In the genomic region with DNA sequence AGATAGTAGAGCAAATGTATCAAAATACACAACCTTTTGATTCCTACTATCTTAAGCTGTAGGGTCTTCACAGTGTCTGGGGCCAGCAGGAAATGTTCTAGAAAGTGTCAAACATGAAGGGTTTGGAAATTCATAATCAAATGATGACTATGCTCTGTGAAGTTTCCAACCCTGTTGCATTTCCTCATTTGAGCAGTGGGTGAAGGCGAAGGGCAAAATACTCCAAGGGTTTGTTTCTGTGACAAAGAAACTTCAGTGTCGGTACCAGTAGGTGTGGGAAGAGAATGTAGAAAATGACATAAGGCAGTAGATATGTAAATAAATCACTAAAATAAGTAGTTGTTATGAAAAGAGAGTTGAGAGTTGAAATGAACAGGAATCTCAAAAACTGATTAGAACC, we compare ENCODE assay signal across 2 cellular contexts.
A peak's percentile ranks its signal among the peaks of the same experiment; 100 is the strongest.
TF ChIP-seq lines count a peak whose summit lies in the region.

No MANE protein-coding gene starts in this region.

TF ChIP-seq in GM12878, 131 proteins besides CTCF, POLR2A, EP300 and RAD21:
- peak; percentile 39; the same call in 1 of the 2 replicates for TF ChIP-seq ATF7 (IDR thresholded peaks at IDR 0.05; ENCODE audit: low read depth)
- TF ChIP-seq SPI1 (IDR thresholded peaks at IDR 0.05; ENCODE audit: borderline replicate concordance, insufficient read depth, low read depth, low read length): peak; percentile 41; the same call in 1 of the 2 replicates
- TF ChIP-seq FOXM1 (IDR thresholded peaks at IDR 0.05; ENCODE audit: low read depth, low read length): no peak

TF ChIP-seq in HepG2, 621 proteins besides CTCF, POLR2A, EP300 and RAD21:
- TF ChIP-seq, protein P1, sequence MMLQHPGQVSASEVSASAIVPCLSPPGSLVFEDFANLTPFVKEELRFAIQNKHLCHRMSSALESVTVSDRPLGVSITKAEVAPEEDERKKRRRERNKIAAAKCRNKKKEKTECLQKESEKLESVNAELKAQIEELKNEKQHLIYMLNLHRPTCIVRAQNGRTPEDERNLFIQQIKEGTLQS (CRISPR knock-in tag; IDR thresholded peaks at IDR 0.05): no peak
- TF ChIP-seq, protein P2, sequence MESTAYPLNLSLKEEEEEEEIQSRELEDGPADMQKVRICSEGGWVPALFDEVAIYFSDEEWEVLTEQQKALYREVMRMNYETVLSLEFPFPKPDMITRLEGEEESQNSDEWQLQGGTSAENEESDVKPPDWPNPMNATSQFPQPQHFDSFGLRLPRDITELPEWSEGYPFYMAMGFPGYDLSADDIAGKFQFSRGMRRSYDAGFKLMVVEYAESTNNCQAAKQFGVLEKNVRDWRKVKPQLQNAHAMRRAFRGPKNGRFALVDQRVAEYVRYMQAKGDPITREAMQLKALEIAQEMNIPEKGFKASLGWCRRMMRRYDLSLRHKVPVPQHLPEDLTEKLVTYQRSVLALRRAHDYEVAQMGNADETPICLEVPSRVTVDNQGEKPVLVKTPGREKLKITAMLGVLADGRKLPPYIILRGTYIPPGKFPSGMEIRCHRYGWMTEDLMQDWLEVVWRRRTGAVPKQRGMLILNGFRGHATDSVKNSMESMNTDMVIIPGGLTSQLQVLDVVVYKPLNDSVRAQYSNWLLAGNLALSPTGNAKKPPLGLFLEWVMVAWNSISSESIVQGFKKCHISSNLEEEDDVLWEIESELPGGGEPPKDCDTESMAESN (CRISPR knock-in tag; conservative IDR thresholded peaks at IDR 0.05): no peak
- TF ChIP-seq ZNF44 (CRISPR knock-in tag; IDR thresholded peaks at IDR 0.05) (no peak), ZNF713 (CRISPR knock-in tag; IDR thresholded peaks at IDR 0.05) (no peak), RELA (CRISPR knock-in tag; IDR thresholded peaks at IDR 0.05) (no peak), PCBP1 (IDR thresholded peaks at IDR 0.05; ENCODE audit: borderline replicate concordance, low read depth, low read length) (no peak), ZNF101 (CRISPR knock-in tag; IDR thresholded peaks at IDR 0.05; ENCODE audit: borderline replicate concordance, low read depth) (no peak), FOXK2 (IDR thresholded peaks at IDR 0.05) (no peak), TBL1XR1 (IDR thresholded peaks at IDR 0.05; ENCODE audit: borderline replicate concordance, low read length, partially characterized antibody) (no peak), TOE1 (CRISPR knock-in tag; IDR thresholded peaks at IDR 0.05) (no peak), JDP2 (CRISPR knock-in tag; IDR thresholded peaks at IDR 0.05; ENCODE audit: borderline replicate concordance) (no peak), ZNF337 (CRISPR knock-in tag; IDR thresholded peaks at IDR 0.05; ENCODE audit: borderline replicate concordance, low read depth) (0 out of 2 replicates have a peak, but pooled peaks have one; percentile 55), NCOA1 (CRISPR knock-in tag; IDR thresholded peaks at IDR 0.05) (no peak), KDM1A (CRISPR knock-in tag; IDR thresholded peaks at IDR 0.05) (no peak), EHMT2 (IDR thresholded peaks at IDR 0.05; ENCODE audit: borderline replicate concordance, low read depth, low read length) (no peak), RBM39 (IDR thresholded peaks at IDR 0.05; ENCODE audit: low read depth, low read length, poor library complexity, severe bottlenecking) (no peak), CCAR2 (optimal IDR thresholded peaks at IDR 0.05; ENCODE audit: low read depth, low read length) (no peak), ZNF124 (CRISPR knock-in tag; IDR thresholded peaks at IDR 0.05) (no peak), ZNF12 (CRISPR knock-in tag; IDR thresholded peaks at IDR 0.05) (no peak), ARNTL (CRISPR knock-in tag; IDR thresholded peaks at IDR 0.05) (0 out of 2 replicates have a peak, but pooled peaks have one; percentile 10), DMAP1 (CRISPR knock-in tag; IDR thresholded peaks at IDR 0.05) (no peak), ZNF143 (CRISPR knock-in tag; IDR thresholded peaks at IDR 0.05) (no peak), RFX3 (CRISPR knock-in tag; IDR thresholded peaks at IDR 0.05) (no peak), ELF3 (CRISPR knock-in tag; IDR thresholded peaks at IDR 0.05) (0 out of 2 replicates have a peak, but pooled peaks have one; percentile 14), ZBTB8A (CRISPR knock-in tag; IDR thresholded peaks at IDR 0.05; ENCODE audit: borderline replicate concordance, low read depth) (0 out of 2 replicates have a peak, but pooled peaks have one; percentile 51), GTF2F1 (IDR thresholded peaks at IDR 0.05; ENCODE audit: low read length) (no peak)
- TF ChIP-seq, protein P3, sequence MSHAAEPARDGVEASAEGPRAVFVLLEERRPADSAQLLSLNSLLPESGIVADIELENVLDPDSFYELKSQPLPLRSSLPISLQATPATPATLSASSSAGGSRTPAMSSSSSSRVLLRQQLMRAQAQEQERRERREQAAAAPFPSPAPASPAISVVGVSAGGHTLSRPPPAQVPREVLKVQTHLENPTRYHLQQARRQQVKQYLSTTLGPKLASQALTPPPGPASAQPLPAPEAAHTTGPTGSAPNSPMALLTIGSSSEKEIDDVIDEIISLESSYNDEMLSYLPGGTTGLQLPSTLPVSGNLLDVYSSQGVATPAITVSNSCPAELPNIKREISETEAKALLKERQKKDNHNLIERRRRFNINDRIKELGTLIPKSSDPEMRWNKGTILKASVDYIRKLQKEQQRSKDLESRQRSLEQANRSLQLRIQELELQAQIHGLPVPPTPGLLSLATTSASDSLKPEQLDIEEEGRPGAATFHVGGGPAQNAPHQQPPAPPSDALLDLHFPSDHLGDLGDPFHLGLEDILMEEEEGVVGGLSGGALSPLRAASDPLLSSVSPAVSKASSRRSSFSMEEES (CRISPR knock-in tag; IDR thresholded peaks at IDR 0.05): no peak
- TF ChIP-seq, protein P4, sequence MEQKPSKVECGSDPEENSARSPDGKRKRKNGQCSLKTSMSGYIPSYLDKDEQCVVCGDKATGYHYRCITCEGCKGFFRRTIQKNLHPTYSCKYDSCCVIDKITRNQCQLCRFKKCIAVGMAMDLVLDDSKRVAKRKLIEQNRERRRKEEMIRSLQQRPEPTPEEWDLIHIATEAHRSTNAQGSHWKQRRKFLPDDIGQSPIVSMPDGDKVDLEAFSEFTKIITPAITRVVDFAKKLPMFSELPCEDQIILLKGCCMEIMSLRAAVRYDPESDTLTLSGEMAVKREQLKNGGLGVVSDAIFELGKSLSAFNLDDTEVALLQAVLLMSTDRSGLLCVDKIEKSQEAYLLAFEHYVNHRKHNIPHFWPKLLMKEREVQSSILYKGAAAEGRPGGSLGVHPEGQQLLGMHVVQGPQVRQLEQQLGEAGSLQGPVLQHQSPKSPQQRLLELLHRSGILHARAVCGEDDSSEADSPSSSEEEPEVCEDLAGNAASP (CRISPR knock-in tag; IDR thresholded peaks at IDR 0.05; ENCODE audit: borderline replicate concordance): no peak
- TF ChIP-seq, protein P5, sequence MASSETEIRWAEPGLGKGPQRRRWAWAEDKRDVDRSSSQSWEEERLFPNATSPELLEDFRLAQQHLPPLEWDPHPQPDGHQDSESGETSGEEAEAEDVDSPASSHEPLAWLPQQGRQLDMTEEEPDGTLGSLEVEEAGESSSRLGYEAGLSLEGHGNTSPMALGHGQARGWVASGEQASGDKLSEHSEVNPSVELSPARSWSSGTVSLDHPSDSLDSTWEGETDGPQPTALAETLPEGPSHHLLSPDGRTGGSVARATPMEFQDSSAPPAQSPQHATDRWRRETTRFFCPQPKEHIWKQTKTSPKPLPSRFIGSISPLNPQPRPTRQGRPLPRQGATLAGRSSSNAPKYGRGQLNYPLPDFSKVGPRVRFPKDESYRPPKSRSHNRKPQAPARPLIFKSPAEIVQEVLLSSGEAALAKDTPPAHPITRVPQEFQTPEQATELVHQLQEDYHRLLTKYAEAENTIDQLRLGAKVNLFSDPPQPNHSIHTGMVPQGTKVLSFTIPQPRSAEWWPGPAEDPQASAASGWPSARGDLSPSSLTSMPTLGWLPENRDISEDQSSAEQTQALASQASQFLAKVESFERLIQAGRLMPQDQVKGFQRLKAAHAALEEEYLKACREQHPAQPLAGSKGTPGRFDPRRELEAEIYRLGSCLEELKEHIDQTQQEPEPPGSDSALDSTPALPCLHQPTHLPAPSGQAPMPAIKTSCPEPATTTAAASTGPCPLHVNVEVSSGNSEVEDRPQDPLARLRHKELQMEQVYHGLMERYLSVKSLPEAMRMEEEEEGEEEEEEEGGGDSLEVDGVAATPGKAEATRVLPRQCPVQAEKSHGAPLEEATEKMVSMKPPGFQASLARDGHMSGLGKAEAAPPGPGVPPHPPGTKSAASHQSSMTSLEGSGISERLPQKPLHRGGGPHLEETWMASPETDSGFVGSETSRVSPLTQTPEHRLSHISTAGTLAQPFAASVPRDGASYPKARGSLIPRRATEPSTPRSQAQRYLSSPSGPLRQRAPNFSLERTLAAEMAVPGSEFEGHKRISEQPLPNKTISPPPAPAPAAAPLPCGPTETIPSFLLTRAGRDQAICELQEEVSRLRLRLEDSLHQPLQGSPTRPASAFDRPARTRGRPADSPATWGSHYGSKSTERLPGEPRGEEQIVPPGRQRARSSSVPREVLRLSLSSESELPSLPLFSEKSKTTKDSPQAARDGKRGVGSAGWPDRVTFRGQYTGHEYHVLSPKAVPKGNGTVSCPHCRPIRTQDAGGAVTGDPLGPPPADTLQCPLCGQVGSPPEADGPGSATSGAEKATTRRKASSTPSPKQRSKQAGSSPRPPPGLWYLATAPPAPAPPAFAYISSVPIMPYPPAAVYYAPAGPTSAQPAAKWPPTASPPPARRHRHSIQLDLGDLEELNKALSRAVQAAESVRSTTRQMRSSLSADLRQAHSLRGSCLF (CRISPR knock-in tag; IDR thresholded peaks at IDR 0.05; ENCODE audit: borderline replicate concordance): no peak
- TF ChIP-seq, protein P6, sequence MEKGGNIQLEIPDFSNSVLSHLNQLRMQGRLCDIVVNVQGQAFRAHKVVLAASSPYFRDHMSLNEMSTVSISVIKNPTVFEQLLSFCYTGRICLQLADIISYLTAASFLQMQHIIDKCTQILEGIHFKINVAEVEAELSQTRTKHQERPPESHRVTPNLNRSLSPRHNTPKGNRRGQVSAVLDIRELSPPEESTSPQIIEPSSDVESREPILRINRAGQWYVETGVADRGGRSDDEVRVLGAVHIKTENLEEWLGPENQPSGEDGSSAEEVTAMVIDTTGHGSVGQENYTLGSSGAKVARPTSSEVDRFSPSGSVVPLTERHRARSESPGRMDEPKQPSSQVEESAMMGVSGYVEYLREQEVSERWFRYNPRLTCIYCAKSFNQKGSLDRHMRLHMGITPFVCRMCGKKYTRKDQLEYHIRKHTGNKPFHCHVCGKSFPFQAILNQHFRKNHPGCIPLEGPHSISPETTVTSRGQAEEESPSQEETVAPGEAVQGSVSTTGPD (CRISPR knock-in tag; IDR thresholded peaks at IDR 0.05): no peak
